In the genomic region with DNA sequence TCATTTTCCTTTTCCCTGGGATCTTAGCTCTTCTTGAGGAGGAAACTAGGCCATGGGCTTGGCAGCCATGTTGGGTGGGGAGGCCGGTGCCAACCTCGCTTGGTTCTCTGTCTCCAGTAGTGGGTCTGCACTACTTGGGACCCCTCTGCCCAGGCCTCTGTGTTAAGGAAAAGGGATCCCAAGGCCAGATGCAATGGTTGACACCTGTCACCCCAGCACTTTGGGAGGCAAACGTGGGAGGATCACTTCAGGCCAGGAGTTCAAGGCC, we compare ENCODE assay signal across 22 cellular contexts. TPM values are rescaled to one million over a fixed set of nuclear protein-coding genes. Genes with fewer than 3 reads are reported as not detected.
DNase-seq lines count a peak whose midpoint lies in the region; ATAC-seq, FAIRE-seq and TF ChIP-seq lines count a peak whose summit lies in the region.
"Had no signal": no experiment of that assay in that cellular context is flagged by ENCODE, and none has a peak within 500 bp of the region (broad histone marks: within the 10 kb centered on the region; RNA-seq: fewer than 3 reads in every experiment).

No MANE protein-coding gene starts in this region.

- no peaks in the 10 kb centered on the region for H3K27me3 ChIP-seq in HepG2 (ENCODE audit: control insufficient read depth in 1 of 2, insufficient read depth in 2 of 2, low read length in 2 of 2)
- H3K27me3 ChIP-seq in right lobe of liver: no peaks in the 10 kb centered on the region
- H3K27me3 ChIP-seq in naive thymus-derived CD4-positive, alpha-beta T cell (ENCODE audit: control insufficient read depth in 2 of 2, insufficient read depth in 2 of 2, low read length in 2 of 2): no peaks in the 10 kb centered on the region
- H3K27me3 ChIP-seq: breast epithelium, foreskin keratinocyte had no signal

- H3K79me2 ChIP-seq in HepG2 (ENCODE audit: insufficient read depth, low read length): peaks cover 11% of the 10 kb centered on the region

- peaks cover 4% of the 10 kb centered on the region; the same call in 1 of the 2 replicates for H4K20me1 ChIP-seq in HepG2 (ENCODE audit: insufficient read depth, low read length)

- no peak for TF ChIP-seq EP300 in HepG2 (IDR thresholded peaks at IDR 0.05; ENCODE audit: low read depth in 2 of 2, low read length in 2 of 2)
- no peak for TF ChIP-seq EP300 in HepG2 (CRISPR knock-in tag; IDR thresholded peaks at IDR 0.05; ENCODE audit: borderline replicate concordance)

- in situ Hi-C loops in HepG2 (cut with HindIII; ENCODE audit: extremely low pct_ligation_motif_present, low pct_unique_long_range_greater_than_20kb): no loop called here

- H3K27ac ChIP-seq in HepG2 (ENCODE audit: extremely low read length, insufficient read depth, low read length) (peak overlapping the region; percentile 61), right lobe of liver (peak overlapping the region in 1 of 3 donors; percentile 58)
- no peak overlapping the region for H3K27ac ChIP-seq in naive thymus-derived CD4-positive, alpha-beta T cell (ENCODE audit: low read depth, low read length)
- H3K27ac ChIP-seq: foreskin keratinocyte, WERI-Rb-1 had no signal

- no peak overlapping the region for H3K4me3 Mint-ChIP-seq in T-helper 17 cell
- H3K4me3 Mint-ChIP-seq in naive thymus-derived CD4-positive, alpha-beta T cell: peak overlapping the region in 4 of 10 donors; percentile 56 to 71 (median 68)
- H3K4me3 Mint-ChIP-seq in activated CD4-positive, alpha-beta T cell treated with anti-CD3 and anti-CD28 coated beads, Interleukin-2, amount 10 ng/mL, durations not matched to agents 7 days and 5 days: no peak overlapping the region

- POLR2A ChIA-PET in HepG2 (lab: Yijun Ruan, JAX): interaction anchor here (1.3 to 2.1 kb wide), 3 partner anchors 10 to 16 kb away, joined by 3 to 15 read pairs (median 5); a partner anchor contains a TSS
- POLR2A ChIA-PET in naive thymus-derived CD4-positive, alpha-beta T cell (lab: Charles Lee): interaction anchor here (1.8 to 3.1 kb wide), 3 partner anchors 11 to 264 kb away, joined by 3 to 29 read pairs (median 6); a partner anchor contains a TSS
- POLR2A ChIA-PET in activated CD4-positive, alpha-beta T cell treated with anti-CD3 and anti-CD28 coated beads, Interleukin-2, amount 10 ng/mL, durations not matched to agents 7 days and 5 days (lab: Charles Lee): no interaction called here

- H2AFZ ChIP-seq in HepG2 (ENCODE audit: low read length): no peak overlapping the region

- ATAC-seq in HepG2 (no peak), right lobe of liver (no peak), T-helper 17 cell (no peak)
- ATAC-seq in naive thymus-derived CD4-positive, alpha-beta T cell: no peak

- no peaks in the 10 kb centered on the region for H3K9me3 ChIP-seq in HepG2 (ENCODE audit: low read length)
- H3K9me3 ChIP-seq in right lobe of liver: no peaks in the 10 kb centered on the region
- no peaks in the 10 kb centered on the region for H3K9me3 ChIP-seq in T-helper 17 cell (ENCODE audit: control insufficient read depth, low read length, poor library complexity, severe bottlenecking)
- H3K9me3 ChIP-seq in naive thymus-derived CD4-positive, alpha-beta T cell (ENCODE audit: control insufficient read depth in 2 of 3, low read length in 3 of 3): no peaks in the 10 kb centered on the region
- H3K9me3 ChIP-seq: breast epithelium, left ventricle myocardium inferior had no signal

- intact Hi-C loops in HepG2 (cut with micrococcal nuclease; ENCODE audit: unreplicated experiment) (loop anchor here (1.0 kb wide), 1 partner anchor 12 kb away; a partner anchor contains a TSS), right lobe of liver (cut with DNase I) (no loop called here), head of caudate nucleus (cut with DNase I) (loop anchor here (10.0 kb wide), 1 partner anchor 165 kb away; no protein-coding TSS in a partner anchor)
- intact Hi-C loops in naive thymus-derived CD4-positive, alpha-beta T cell (cut with micrococcal nuclease): no loop called here

- no peak for TF ChIP-seq CTCF in HepG2 (CRISPR knock-in tag; IDR thresholded peaks at IDR 0.05)
- TF ChIP-seq CTCF in right lobe of liver (IDR thresholded peaks at IDR 0.05): no peak

- H3K4me1 Mint-ChIP-seq in T-helper 17 cell: peaks cover 6% of the 10 kb centered on the region
- H3K4me1 Mint-ChIP-seq in naive thymus-derived CD4-positive, alpha-beta T cell: peaks cover 0 to 31% (median 23%) of the 10 kb centered on the region in 7 donors
- H3K4me1 Mint-ChIP-seq in activated CD4-positive, alpha-beta T cell treated with anti-CD3 and anti-CD28 coated beads, Interleukin-2, amount 10 ng/mL, durations not matched to agents 7 days and 5 days: peaks cover 18% of the 10 kb centered on the region

- H3K27ac Mint-ChIP-seq in T-helper 17 cell: peak overlapping the region; percentile 32
- H3K27ac Mint-ChIP-seq in naive thymus-derived CD4-positive, alpha-beta T cell: peak overlapping the region in 7 of 9 donors; percentile 34 to 82 (median 65)
- H3K27ac Mint-ChIP-seq in activated CD4-positive, alpha-beta T cell treated with anti-CD3 and anti-CD28 coated beads, Interleukin-2, amount 10 ng/mL, durations not matched to agents 7 days and 5 days: no peak overlapping the region
- H3K27ac Mint-ChIP-seq: T-helper 2 cell treated with Interferon-gamma antibody and Interleukin-4, amounts not matched to agents 5 μg/mL and 100 μg/mL, for 36 hours had no signal

- DNase-seq in HepG2 (ENCODE audit: low spot score) (no peak), right lobe of liver (no peak), T-helper 17 cell (no peak), head of caudate nucleus (no peak)
- DNase-seq in naive thymus-derived CD4-positive, alpha-beta T cell: no peak
- DNase-seq in activated CD4-positive, alpha-beta T cell treated with anti-CD3 and anti-CD28 coated beads, Interleukin-2, amount 50 U/mL, for 48 hours: no peak
- no peak for DNase-seq in activated CD4-positive, alpha-beta T cell treated with anti-CD3 and anti-CD28 coated beads, Interleukin-2, amount 10 ng/mL, durations not matched to agents 7 days and 5 days
- DNase-seq: amniotic stem cell, foreskin keratinocyte, left ventricle myocardium inferior, midbrain, NCI-H2081 treated with DMSO at 0.1 percent for 48 hours, NCI-H748 treated with DMSO at 0.1 percent for 48 hours had no signal

- CTCF ChIA-PET in HepG2 (lab: Yijun Ruan, JAX; ENCODE audit: low intra/inter-chr PET ratio, low total read pairs): interaction anchor here (0.8 kb wide), 1 partner anchor 159 kb away, joined by 4 read pairs; no protein-coding TSS in a partner anchor
- CTCF ChIA-PET in naive thymus-derived CD4-positive, alpha-beta T cell (lab: Charles Lee): interaction anchor here (0.6 to 2.2 kb wide), 5 partner anchors 13 to 180 kb away, joined by 3 to 6 read pairs (median 3); a partner anchor contains a TSS
- CTCF ChIA-PET in activated CD4-positive, alpha-beta T cell treated with anti-CD3 and anti-CD28 coated beads, Interleukin-2, amount 10 ng/mL, durations not matched to agents 7 days and 5 days (lab: Charles Lee): interaction anchor here (1.2 to 1.7 kb wide), 5 partner anchors 10 to 164 kb away, joined by 3 to 8 read pairs (median 4); no protein-coding TSS in a partner anchor

- FAIRE-seq in HepG2 (lab: Jason Lieb, UNC): no peak

- WGBS in HepG2 (ENCODE audit: low lambda C conversion rate): 50% methylated on average over 3 of the region's 3 CpGs
- 47% methylated on average over 2 of the region's 3 CpGs for WGBS in right lobe of liver (ENCODE audit: insufficient coverage, low coverage, low lambda C conversion rate, missing lambda C conversion rate)

- BruUV-seq in HepG2 (replicated peaks; lab: Mats Ljungman, UMichigan): no TSS peak

- no peaks in the 10 kb centered on the region for H3K36me3 Mint-ChIP-seq in T-helper 17 cell (ENCODE audit: low read depth)
- peaks cover 0 to 6% (median 2%) of the 10 kb centered on the region in 5 donors for H3K36me3 Mint-ChIP-seq in naive thymus-derived CD4-positive, alpha-beta T cell
- H3K36me3 Mint-ChIP-seq in activated CD4-positive, alpha-beta T cell treated with anti-CD3 and anti-CD28 coated beads, Interleukin-2, amount 10 ng/mL, durations not matched to agents 7 days and 5 days (ENCODE audit: low read depth): peaks cover 7% of the 10 kb centered on the region
- H3K36me3 Mint-ChIP-seq: IgD-negative memory B cell had no signal

- H3K27me3 Mint-ChIP-seq in T-helper 17 cell: no peaks in the 10 kb centered on the region
- no peaks in the 10 kb centered on the region for H3K27me3 Mint-ChIP-seq in naive thymus-derived CD4-positive, alpha-beta T cell
- no peaks in the 10 kb centered on the region for H3K27me3 Mint-ChIP-seq in activated CD4-positive, alpha-beta T cell treated with anti-CD3 and anti-CD28 coated beads, Interleukin-2, amount 10 ng/mL, durations not matched to agents 7 days and 5 days
- H3K27me3 Mint-ChIP-seq: IgD-negative memory B cell had no signal

- H3K4me3 ChIP-seq in HepG2 (replicated peaks in 1 of 3; ENCODE audit: insufficient read depth in 1 of 3, low read depth in 2 of 3, low read length in 3 of 3) (peak overlapping the region in 1 of 3 experiments; percentile 51; a peak in 1 of 6 replicates), right lobe of liver (no peak overlapping the region)
- no peak overlapping the region for H3K4me3 ChIP-seq in naive thymus-derived CD4-positive, alpha-beta T cell (ENCODE audit: low read length)
- H3K4me3 ChIP-seq: breast epithelium, coronary artery, left ventricle myocardium inferior had no signal

- peaks cover 45% of the 10 kb centered on the region for H3K4me1 ChIP-seq in HepG2 (ENCODE audit: insufficient read depth, low read length)
- peaks cover 0 to 50% (median 26%) of the 10 kb centered on the region in 4 donors for H3K4me1 ChIP-seq in right lobe of liver
- peaks cover 14 to 20% of the 10 kb centered on the region in 2 donors for H3K4me1 ChIP-seq in naive thymus-derived CD4-positive, alpha-beta T cell (ENCODE audit: control insufficient read depth in 2 of 2, insufficient read depth in 2 of 2, low read length in 2 of 2)
- H3K4me1 ChIP-seq: foreskin keratinocyte had no signal

- H3K9me3 Mint-ChIP-seq in naive thymus-derived CD4-positive, alpha-beta T cell: peaks cover 0 to 2% (median 0%) of the 10 kb centered on the region in 11 donors
- no peaks in the 10 kb centered on the region for H3K9me3 Mint-ChIP-seq in activated CD4-positive, alpha-beta T cell treated with anti-CD3 and anti-CD28 coated beads, Interleukin-2, amount 10 ng/mL, durations not matched to agents 7 days and 5 days
- H3K9me3 Mint-ChIP-seq: IgD-negative memory B cell; T-helper 2 cell treated with Interferon-gamma antibody and Interleukin-4, amounts not matched to agents 5 μg/mL and 100 μg/mL, for 36 hours had no signal

- peak overlapping the region; percentile 28; the same call in 1 of the 2 replicates for H3K9ac ChIP-seq in HepG2 (ENCODE audit: insufficient read depth, low read depth, low read length)

- H3K4me2 ChIP-seq in HepG2 (ENCODE audit: low read depth, low read length): peak overlapping the region; percentile 88

- TF ChIP-seq POLR2A in HepG2 (IDR thresholded peaks at IDR 0.05; ENCODE audit: insufficient read depth in 1 of 2, low read depth in 2 of 2, low read length in 2 of 2) (no peak; a peak in 1 of 4 replicates), right lobe of liver (IDR thresholded peaks at IDR 0.05) (no peak)

- H3K36me3 ChIP-seq in HepG2 (replicated peaks in 1 of 2; ENCODE audit: control insufficient read depth in 1 of 2, insufficient read depth in 2 of 2, low read length in 2 of 2) (peaks cover 10 to 29% of the 10 kb centered on the region in 2 experiments), right lobe of liver (no peaks in the 10 kb centered on the region)
- H3K36me3 ChIP-seq in naive thymus-derived CD4-positive, alpha-beta T cell (ENCODE audit: control insufficient read depth in 2 of 3, insufficient read depth in 3 of 3, low read length in 3 of 3): peaks cover 0 to 24% (median 5%) of the 10 kb centered on the region in 3 experiments
- H3K36me3 ChIP-seq: breast epithelium had no signal

- no peak for TF ChIP-seq RAD21 in HepG2 (CRISPR knock-in tag; IDR thresholded peaks at IDR 0.05)

RNA-seq across cellular contexts. Expression of a gene that starts 1.9 kb away (rescaled TPM):
- total RNA-seq in HepG2 (2016; rRNA removed; fragmentation: Illumina TruSeq; extraction: Trizol): 2.2 and 7.5 TPM in 2 replicates
- 9.7 and 13.0 TPM in 2 replicates for total RNA-seq in HepG2 (2016; cell fraction: cytosol; rRNA removed; fragmentation: Illumina TruSeq; extraction: Trizol; ENCODE audit: low read depth)
- total RNA-seq in HepG2 (2016; cell fraction: insoluble cytoplasmic fraction; rRNA removed; fragmentation: Illumina TruSeq; extraction: Trizol): 2.3 and 6.9 TPM in 2 replicates
- 7.3 and 7.7 TPM in 2 replicates for total RNA-seq in HepG2 (2016; cell fraction: membrane; rRNA removed; fragmentation: Illumina TruSeq; extraction: Trizol)
- total RNA-seq in HepG2 (2016; cell fraction: nucleus; rRNA removed; fragmentation: Illumina TruSeq; extraction: Trizol): 10.4 and 12.9 TPM in 2 replicates
- polyA plus RNA-seq in HepG2 (2011; rRNA removed): 21.3 and 23.8 TPM in 2 replicates
- 7.4 and 11.5 TPM in 2 replicates for polyA plus RNA-seq in HepG2 (2011; cell fraction: cytosol; rRNA removed)
- 339 and 424 TPM in 2 replicates for polyA plus RNA-seq in HepG2 (2011; cell fraction: nucleus; rRNA removed)
- polyA plus RNA-seq in HepG2 (2012): 20.4 and 23.6 TPM in 2 replicates
- 4.7 and 5.5 TPM in 2 replicates for polyA plus RNA-seq in HepG2 (2016; cell fraction: cytosol; fragmentation: Illumina TruSeq; extraction: Trizol; ENCODE audit: low read depth)
- polyA plus RNA-seq in HepG2 (2016; cell fraction: insoluble cytoplasmic fraction; fragmentation: Illumina TruSeq; extraction: Trizol; ENCODE audit: low read depth): 6.9 and 9.6 TPM in 2 replicates
- polyA plus RNA-seq in HepG2 (2016; cell fraction: membrane; fragmentation: Illumina TruSeq; extraction: Trizol; ENCODE audit: low read depth): 13.6 and 14.9 TPM in 2 replicates
- 107 and 110 TPM in 2 replicates for polyA plus RNA-seq in HepG2 (2016; cell fraction: nucleus; fragmentation: Illumina TruSeq; extraction: Trizol; ENCODE audit: insufficient read depth, low read depth)
- polyA minus RNA-seq in HepG2 (2011; rRNA and poly(A)+ RNA removed; ENCODE audit: low replicate concordance): 10.0 and 10.2 TPM in 2 replicates
- 4.3 and 6.2 TPM in 2 replicates for polyA minus RNA-seq in HepG2 (2011; cell fraction: cytosol; rRNA and poly(A)+ RNA removed)
- polyA minus RNA-seq in HepG2 (2011; cell fraction: nucleus; rRNA and poly(A)+ RNA removed): 11.3 and 19.8 TPM in 2 replicates
- total RNA-seq in right lobe of liver: 10 to 100 TPM; 11.4 to 39.0 (median 28.7) TPM
- 10 to 100 TPM; 60.1 to 75.8 TPM for total RNA-seq in T-helper 17 cell
- 10 to 100 TPM; 63.4 to 88.5 (median 79.2) TPM for total RNA-seq in naive thymus-derived CD4-positive, alpha-beta T cell
- polyA plus RNA-seq in naive thymus-derived CD4-positive, alpha-beta T cell: 1 to 10 TPM in 1 of 2 donors, under 1 TPM in 1; 0.95 to 4.3 TPM
- 10 to 100 TPM; 57.9 to 58.9 TPM for total RNA-seq in activated CD4-positive, alpha-beta T cell treated with anti-CD3 and anti-CD28 coated beads, Interleukin-2, amount 10 ng/mL, durations not matched to agents 7 days and 5 days

RNA-seq across cellular contexts. Expression of a gene that starts 12.7 kb away (rescaled TPM):
- total RNA-seq in HepG2 (2016; rRNA removed; fragmentation: Illumina TruSeq; extraction: Trizol): 18.4 and 30.3 TPM in 2 replicates
- 11.5 and 14.4 TPM in 2 replicates for total RNA-seq in HepG2 (2016; cell fraction: cytosol; rRNA removed; fragmentation: Illumina TruSeq; extraction: Trizol; ENCODE audit: low read depth)
- 16.2 and 32.5 TPM in 2 replicates for total RNA-seq in HepG2 (2016; cell fraction: insoluble cytoplasmic fraction; rRNA removed; fragmentation: Illumina TruSeq; extraction: Trizol)
- total RNA-seq in HepG2 (2016; cell fraction: membrane; rRNA removed; fragmentation: Illumina TruSeq; extraction: Trizol): 15.5 and 21.4 TPM in 2 replicates
- 35.9 and 49.2 TPM in 2 replicates for total RNA-seq in HepG2 (2016; cell fraction: nucleus; rRNA removed; fragmentation: Illumina TruSeq; extraction: Trizol)
- 24.0 and 30.8 TPM in 2 replicates for polyA plus RNA-seq in HepG2 (2011; rRNA removed)
- polyA plus RNA-seq in HepG2 (2011; cell fraction: cytosol; rRNA removed): 12.3 and 19.2 TPM in 2 replicates
- 251 and 263 TPM in 2 replicates for polyA plus RNA-seq in HepG2 (2011; cell fraction: nucleus; rRNA removed)
- polyA plus RNA-seq in HepG2 (2012): 17.6 and 20.5 TPM in 2 replicates
- polyA plus RNA-seq in HepG2 (2016; cell fraction: cytosol; fragmentation: Illumina TruSeq; extraction: Trizol; ENCODE audit: low read depth): 7.7 TPM in 2 replicates
- polyA plus RNA-seq in HepG2 (2016; cell fraction: insoluble cytoplasmic fraction; fragmentation: Illumina TruSeq; extraction: Trizol; ENCODE audit: low read depth): 20.9 and 22.1 TPM in 2 replicates
- polyA plus RNA-seq in HepG2 (2016; cell fraction: membrane; fragmentation: Illumina TruSeq; extraction: Trizol; ENCODE audit: low read depth): 11.9 and 13.0 TPM in 2 replicates
- 95.8 and 103 TPM in 2 replicates for polyA plus RNA-seq in HepG2 (2016; cell fraction: nucleus; fragmentation: Illumina TruSeq; extraction: Trizol; ENCODE audit: insufficient read depth, low read depth)
- polyA minus RNA-seq in HepG2 (2011; rRNA and poly(A)+ RNA removed; ENCODE audit: low replicate concordance): 51.2 and 62.1 TPM in 2 replicates
- 10.6 and 13.6 TPM in 2 replicates for polyA minus RNA-seq in HepG2 (2011; cell fraction: cytosol; rRNA and poly(A)+ RNA removed)
- 48.9 and 53.0 TPM in 2 replicates for polyA minus RNA-seq in HepG2 (2011; cell fraction: nucleus; rRNA and poly(A)+ RNA removed)
- 10 to 100 TPM; 26.9 to 54.6 (median 29.1) TPM for total RNA-seq in right lobe of liver
- 10 to 100 TPM; 77.1 to 85.5 TPM for total RNA-seq in T-helper 17 cell
- 100 to 1,000 TPM in 2 of 5 experiments, 10 to 100 TPM in 3; 92.0 to 134 (median 95.8) TPM for total RNA-seq in naive thymus-derived CD4-positive, alpha-beta T cell
- 10 to 100 TPM; 30.0 to 44.5 TPM for polyA plus RNA-seq in naive thymus-derived CD4-positive, alpha-beta T cell
- total RNA-seq in activated CD4-positive, alpha-beta T cell treated with anti-CD3 and anti-CD28 coated beads, Interleukin-2, amount 10 ng/mL, durations not matched to agents 7 days and 5 days: 10 to 100 TPM; 85.5 to 91.4 TPM

RNA-seq across cellular contexts. Expression of a gene that starts 13.8 kb away (rescaled TPM):
- 492 and 544 TPM in 2 replicates for total RNA-seq in HepG2 (2016; rRNA removed; fragmentation: Illumina TruSeq; extraction: Trizol)
- total RNA-seq in HepG2 (2016; cell fraction: cytosol; rRNA removed; fragmentation: Illumina TruSeq; extraction: Trizol; ENCODE audit: low read depth): 261 and 299 TPM in 2 replicates
- total RNA-seq in HepG2 (2016; cell fraction: insoluble cytoplasmic fraction; rRNA removed; fragmentation: Illumina TruSeq; extraction: Trizol): 488 and 609 TPM in 2 replicates
- total RNA-seq in HepG2 (2016; cell fraction: membrane; rRNA removed; fragmentation: Illumina TruSeq; extraction: Trizol): 327 and 371 TPM in 2 replicates
- 174 and 196 TPM in 2 replicates for total RNA-seq in HepG2 (2016; cell fraction: nucleus; rRNA removed; fragmentation: Illumina TruSeq; extraction: Trizol)
- 167 and 181 TPM in 2 replicates for polyA plus RNA-seq in HepG2 (2011; rRNA removed)
- polyA plus RNA-seq in HepG2 (2011; cell fraction: cytosol; rRNA removed): 186 and 192 TPM in 2 replicates
- 148 and 170 TPM in 2 replicates for polyA plus RNA-seq in HepG2 (2011; cell fraction: nucleus; rRNA removed)
- polyA plus RNA-seq in HepG2 (2012): 127 and 149 TPM in 2 replicates
- polyA plus RNA-seq in HepG2 (2016; cell fraction: cytosol; fragmentation: Illumina TruSeq; extraction: Trizol; ENCODE audit: low read depth): 239 and 293 TPM in 2 replicates
- 614 and 703 TPM in 2 replicates for polyA plus RNA-seq in HepG2 (2016; cell fraction: insoluble cytoplasmic fraction; fragmentation: Illumina TruSeq; extraction: Trizol; ENCODE audit: low read depth)
- polyA plus RNA-seq in HepG2 (2016; cell fraction: membrane; fragmentation: Illumina TruSeq; extraction: Trizol; ENCODE audit: low read depth): 272 and 323 TPM in 2 replicates
- 346 and 368 TPM in 2 replicates for polyA plus RNA-seq in HepG2 (2016; cell fraction: nucleus; fragmentation: Illumina TruSeq; extraction: Trizol; ENCODE audit: insufficient read depth, low read depth)
- 156 and 233 TPM in 2 replicates for polyA minus RNA-seq in HepG2 (2011; rRNA and poly(A)+ RNA removed; ENCODE audit: low replicate concordance)
- polyA minus RNA-seq in HepG2 (2011; cell fraction: cytosol; rRNA and poly(A)+ RNA removed): 76.0 and 88.9 TPM in 2 replicates
- polyA minus RNA-seq in HepG2 (2011; cell fraction: nucleus; rRNA and poly(A)+ RNA removed): 52.2 and 57.9 TPM in 2 replicates
- 100 to 1,000 TPM in 2 of 6 experiments, 10 to 100 TPM in 4; 39.5 to 224 (median 52.2) TPM for total RNA-seq in right lobe of liver
- 10 to 100 TPM; 65.7 to 75.2 TPM for total RNA-seq in T-helper 17 cell
- total RNA-seq in naive thymus-derived CD4-positive, alpha-beta T cell: 100 to 1,000 TPM in 1 of 5 experiments, 10 to 100 TPM in 4; 50.4 to 224 (median 74.8) TPM
- polyA plus RNA-seq in naive thymus-derived CD4-positive, alpha-beta T cell: 10 to 100 TPM; 86.1 to 90.6 TPM
- 100 to 1,000 TPM; 229 to 234 TPM for total RNA-seq in activated CD4-positive, alpha-beta T cell treated with anti-CD3 and anti-CD28 coated beads, Interleukin-2, amount 10 ng/mL, durations not matched to agents 7 days and 5 days

RNA-seq across cellular contexts. Expression of a gene that starts 21.2 kb away (rescaled TPM):
- not detected in 2 replicates for total RNA-seq in HepG2 (2016; rRNA removed; fragmentation: Illumina TruSeq; extraction: Trizol)
- total RNA-seq in HepG2 (2016; cell fraction: cytosol; rRNA removed; fragmentation: Illumina TruSeq; extraction: Trizol; ENCODE audit: low read depth): not detected in 2 replicates
- total RNA-seq in HepG2 (2016; cell fraction: insoluble cytoplasmic fraction; rRNA removed; fragmentation: Illumina TruSeq; extraction: Trizol): not detected in 2 replicates
- total RNA-seq in HepG2 (2016; cell fraction: membrane; rRNA removed; fragmentation: Illumina TruSeq; extraction: Trizol): not detected in 2 replicates
- total RNA-seq in HepG2 (2016; cell fraction: nucleus; rRNA removed; fragmentation: Illumina TruSeq; extraction: Trizol): not detected in 2 replicates
- not detected in 2 replicates for polyA plus RNA-seq in HepG2 (2011; rRNA removed)
- not detected in 2 replicates for polyA plus RNA-seq in HepG2 (2011; cell fraction: cytosol; rRNA removed)
- polyA plus RNA-seq in HepG2 (2011; cell fraction: nucleus; rRNA removed): not detected in 2 replicates
- polyA plus RNA-seq in HepG2 (2012): not detected in 2 replicates
- polyA plus RNA-seq in HepG2 (2016; cell fraction: cytosol; fragmentation: Illumina TruSeq; extraction: Trizol; ENCODE audit: low read depth): not detected in 2 replicates
- polyA plus RNA-seq in HepG2 (2016; cell fraction: insoluble cytoplasmic fraction; fragmentation: Illumina TruSeq; extraction: Trizol; ENCODE audit: low read depth): not detected in 2 replicates
- not detected in 2 replicates for polyA plus RNA-seq in HepG2 (2016; cell fraction: membrane; fragmentation: Illumina TruSeq; extraction: Trizol; ENCODE audit: low read depth)
- polyA plus RNA-seq in HepG2 (2016; cell fraction: nucleus; fragmentation: Illumina TruSeq; extraction: Trizol; ENCODE audit: insufficient read depth, low read depth): not detected in 2 replicates
- polyA minus RNA-seq in HepG2 (2011; rRNA and poly(A)+ RNA removed; ENCODE audit: low replicate concordance): not detected in 2 replicates
- polyA minus RNA-seq in HepG2 (2011; cell fraction: cytosol; rRNA and poly(A)+ RNA removed): not detected in 2 replicates
- not detected in 2 replicates for polyA minus RNA-seq in HepG2 (2011; cell fraction: nucleus; rRNA and poly(A)+ RNA removed)
- total RNA-seq in right lobe of liver: not detected
- total RNA-seq in T-helper 17 cell: 1 to 10 TPM in 1 of 2 donors, not detected in 1; 1.5 TPM
- total RNA-seq in naive thymus-derived CD4-positive, alpha-beta T cell: not detected
- polyA plus RNA-seq in naive thymus-derived CD4-positive, alpha-beta T cell: not detected
- total RNA-seq in activated CD4-positive, alpha-beta T cell treated with anti-CD3 and anti-CD28 coated beads, Interleukin-2, amount 10 ng/mL, durations not matched to agents 7 days and 5 days: under 1 TPM; 0.12 to 0.23 TPM
- total RNA-seq: foreskin keratinocyte, G401, left ventricle myocardium inferior, RPMI7951, SK-MEL-5 had no signal
- polyA plus RNA-seq: foreskin keratinocyte, IgD-negative memory B cell, neural cell had no signal

RNA-seq across cellular contexts. Expression of a gene that starts 49.6 kb away (rescaled TPM):
- total RNA-seq in HepG2 (2016; rRNA removed; fragmentation: Illumina TruSeq; extraction: Trizol) (14.8 and 23.2 TPM in 2 replicates), right lobe of liver (10 to 100 TPM; 11.4 to 27.2 (median 16.1) TPM), T-helper 17 cell (10 to 100 TPM; 32.0 to 37.9 TPM)
- 6.6 and 9.7 TPM in 2 replicates for total RNA-seq in HepG2 (2016; cell fraction: cytosol; rRNA removed; fragmentation: Illumina TruSeq; extraction: Trizol; ENCODE audit: low read depth)
- total RNA-seq in HepG2 (2016; cell fraction: insoluble cytoplasmic fraction; rRNA removed; fragmentation: Illumina TruSeq; extraction: Trizol): 12.0 and 23.2 TPM in 2 replicates
- total RNA-seq in HepG2 (2016; cell fraction: membrane; rRNA removed; fragmentation: Illumina TruSeq; extraction: Trizol): 9.0 and 9.2 TPM in 2 replicates
- 31.9 and 36.2 TPM in 2 replicates for total RNA-seq in HepG2 (2016; cell fraction: nucleus; rRNA removed; fragmentation: Illumina TruSeq; extraction: Trizol)
- 10.2 and 14.6 TPM in 2 replicates for polyA plus RNA-seq in HepG2 (2011; rRNA removed)
- 5.7 and 6.4 TPM in 2 replicates for polyA plus RNA-seq in HepG2 (2011; cell fraction: cytosol; rRNA removed)
- polyA plus RNA-seq in HepG2 (2011; cell fraction: nucleus; rRNA removed): 78.1 and 81.2 TPM in 2 replicates
- 11.5 and 13.9 TPM in 2 replicates for polyA plus RNA-seq in HepG2 (2012)
- 2.2 and 2.4 TPM in 2 replicates for polyA plus RNA-seq in HepG2 (2016; cell fraction: cytosol; fragmentation: Illumina TruSeq; extraction: Trizol; ENCODE audit: low read depth)
- 11.4 and 14.1 TPM in 2 replicates for polyA plus RNA-seq in HepG2 (2016; cell fraction: insoluble cytoplasmic fraction; fragmentation: Illumina TruSeq; extraction: Trizol; ENCODE audit: low read depth)
- polyA plus RNA-seq in HepG2 (2016; cell fraction: membrane; fragmentation: Illumina TruSeq; extraction: Trizol; ENCODE audit: low read depth): 4.9 TPM in 2 replicates
- polyA plus RNA-seq in HepG2 (2016; cell fraction: nucleus; fragmentation: Illumina TruSeq; extraction: Trizol; ENCODE audit: insufficient read depth, low read depth): 67.7 and 78.1 TPM in 2 replicates
- 25.9 and 28.5 TPM in 2 replicates for polyA minus RNA-seq in HepG2 (2011; rRNA and poly(A)+ RNA removed; ENCODE audit: low replicate concordance)
- polyA minus RNA-seq in HepG2 (2011; cell fraction: cytosol; rRNA and poly(A)+ RNA removed): 4.4 and 5.3 TPM in 2 replicates
- 31.7 and 34.0 TPM in 2 replicates for polyA minus RNA-seq in HepG2 (2011; cell fraction: nucleus; rRNA and poly(A)+ RNA removed)
- 10 to 100 TPM; 33.4 to 63.6 (median 41.1) TPM for total RNA-seq in naive thymus-derived CD4-positive, alpha-beta T cell
- 1 to 10 TPM; 4.1 to 6.1 TPM for polyA plus RNA-seq in naive thymus-derived CD4-positive, alpha-beta T cell
- total RNA-seq in activated CD4-positive, alpha-beta T cell treated with anti-CD3 and anti-CD28 coated beads, Interleukin-2, amount 10 ng/mL, durations not matched to agents 7 days and 5 days: 10 to 100 TPM; 51.2 to 54.5 TPM

Comparison
In these comparisons a context has a peak if more than half of its experiments do, and no peak if none do; other contexts are left out.
1. intact Hi-C loops: an anchor here in HepG2 (1.0 kb wide) and head of caudate nucleus (10.0 kb wide); none called in right lobe of liver and naive thymus-derived CD4-positive, alpha-beta T cell.